Comparison of ENCODE assay signal across 29 cellular contexts in the genomic region with DNA sequence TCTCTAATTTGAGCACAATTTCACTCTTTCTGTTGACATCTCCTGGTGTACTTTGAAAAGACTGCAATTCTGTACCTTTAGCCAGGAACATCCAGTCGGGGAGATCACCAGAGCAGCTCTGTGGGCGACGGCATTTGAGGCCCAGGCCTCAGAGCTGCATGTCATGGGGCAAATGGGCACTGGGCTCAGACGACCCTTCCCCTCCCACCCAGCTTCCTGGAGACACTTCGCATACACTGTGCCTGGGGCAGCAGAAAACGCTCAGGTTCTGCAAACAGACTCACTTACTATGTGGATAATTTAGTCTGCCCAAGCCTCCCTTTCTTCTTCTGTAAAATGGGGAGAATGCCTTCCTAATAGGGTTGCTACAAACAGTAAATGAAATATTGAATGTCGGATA.
"Had no signal": no experiment of that assay in that cellular context is flagged by ENCODE, and none has a peak within 500 bp of the region (broad histone marks: within the 10 kb centered on the region; RNA-seq: fewer than 3 reads in every experiment).

No MANE protein-coding gene starts in this region.

- H3K4me1 ChIP-seq: adrenal gland, SJCRH30 had no signal

- H3K36me3 ChIP-seq: adrenal gland, SJCRH30, WERI-Rb-1 had no signal

- H3K4me3 ChIP-seq: adrenal gland, SJCRH30, SK-N-MC had no signal

- H3K9me3 ChIP-seq: adrenal gland, SJCRH30 had no signal

- H3K27ac ChIP-seq: adrenal gland, KMS-11, SJCRH30, SK-N-MC, WERI-Rb-1 had no signal

- ATAC-seq: activated CD8-positive, alpha-beta memory T cell treated with anti-CD3 and anti-CD28 coated beads, Interleukin-2, amount 10 ng/mL, durations not matched to agents 7 days and 5 days; activated naive CD4-positive, alpha-beta T cell treated with anti-CD3 and anti-CD28 coated beads, Interleukin-2, amount 50 U/mL, for 72 hours; activated T-cell treated with anti-CD3 and anti-CD28 coated beads, Interleukin-2, amount 50 U/mL, for 72 hours; activated T-helper 17 cell treated with anti-CD3 and anti-CD28 coated beads, Interleukin-2, amount 50 U/mL, for 72 hours; Panc1 had no signal

- H3K9ac ChIP-seq: KMS-11 had no signal

- H3K4me2 ChIP-seq: KMS-11 had no signal

- DNase-seq: activated CD4-positive, alpha-beta memory T cell treated with anti-CD3 and anti-CD28 coated beads, Interleukin-2, amount 10 ng/mL, durations not matched to agents 7 days and 5 days; activated CD4-positive, alpha-beta T cell treated with anti-CD3 and anti-CD28 coated beads for 1 hour; activated CD4-positive, alpha-beta T cell treated with anti-CD3 and anti-CD28 coated beads for 48 hours; activated CD4-positive, CD25-positive, alpha-beta regulatory T cell; activated CD8-positive, alpha-beta memory T cell treated with anti-CD3 and anti-CD28 coated beads for 24 hours; activated CD8-positive, alpha-beta memory T cell treated with anti-CD3 and anti-CD28 coated beads, Interleukin-2, amount 10 ng/mL, durations not matched to agents 7 days and 5 days; activated CD8-positive, alpha-beta memory T cell treated with anti-CD3 and anti-CD28 coated beads, Interleukin-2, amount 50 U/mL, for 48 hours; activated gamma-delta T cell treated with Interleukin-2 at 50 U/mL for 16 hours; activated naive CD4-positive, alpha-beta T cell treated with anti-CD3 and anti-CD28 coated beads for 36 hours; activated T-cell treated with anti-CD3 and anti-CD28 coated beads, Interleukin-2, amount 50 U/mL, for 72 hours; adrenal gland; caudate nucleus; MM.1S; MV-4-11; NCI-H1092; NCI-H1436 treated with DMSO at 0.1 percent for 48 hours; NCI-H1694 treated with DMSO at 0.1 percent for 48 hours; NCI-H2029; NCI-H345; NCI-H524 treated with DMSO at 0.1 percent for 48 hours; SHP77; SJCRH30; T1000; WERI-Rb-1 had no signal

- H3K27me3 ChIP-seq: adrenal gland, SJCRH30 had no signal
